Comparison of ENCODE assay signal across 16 cellular contexts in genomic region chr3:123765475-123766166, GRCh38.
A peak's percentile ranks its signal among the peaks of the same experiment; 100 is the strongest.
DNase-seq lines count a peak whose midpoint lies in the region; ATAC-seq, FAIRE-seq and TF ChIP-seq lines count a peak whose summit lies in the region.
"Had no signal": no experiment of that assay in that cellular context is flagged by ENCODE, and none has a peak within 500 bp of the region (broad histone marks: within the 10 kb centered on the region; RNA-seq: fewer than 3 reads in every experiment).

No MANE protein-coding gene starts in this region.

- H3K9me3 ChIP-seq in astrocyte (ENCODE audit: insufficient read depth, low read depth, low read length) (no peaks in the 10 kb centered on the region), osteoblast (ENCODE audit: low read depth, low read length) (no peaks in the 10 kb centered on the region), spleen (no peaks in the 10 kb centered on the region), right atrium auricular region (no peaks in the 10 kb centered on the region)
- H3K9me3 ChIP-seq: upper lobe of right lung had no signal

- no peak for FAIRE-seq in astrocyte (lab: Jason Lieb, UNC)

- H3K27ac Mint-ChIP-seq in astrocyte (ENCODE audit: unreplicated experiment): no peak overlapping the region
- H3K27ac Mint-ChIP-seq: H9, nephron progenitor cell had no signal

- H3K4me3 Mint-ChIP-seq in astrocyte (ENCODE audit: unreplicated experiment): no peak overlapping the region
- H3K4me3 Mint-ChIP-seq: H9, nephron progenitor cell had no signal

- H3K27me3 Mint-ChIP-seq in astrocyte (ENCODE audit: low read depth, unreplicated experiment): no peaks in the 10 kb centered on the region

- no peak overlapping the region for H3K4me3 ChIP-seq in astrocyte (ENCODE audit: insufficient read depth, low read depth, low read length)
- no peak overlapping the region for H3K4me3 ChIP-seq in osteoblast (ENCODE audit: insufficient read depth, low read length)
- no peak overlapping the region for H3K4me3 ChIP-seq in spleen
- no peak overlapping the region for H3K4me3 ChIP-seq in right atrium auricular region
- H3K4me3 ChIP-seq: upper lobe of right lung had no signal

- TF ChIP-seq CTCF in astrocyte (IDR thresholded peaks at IDR 0.05; ENCODE audit: insufficient read depth, low read depth, low read length) (no peak), osteoblast (IDR thresholded peaks at IDR 0.05; ENCODE audit: extremely low read depth, low read depth, low read length) (no peak), spleen (IDR thresholded peaks at IDR 0.05 in 8 of 11, conservative IDR thresholded peaks at IDR 0.05 in 3 of 11) (no peak), right atrium auricular region (IDR thresholded peaks at IDR 0.05) (no peak)

- H3K9me3 Mint-ChIP-seq in astrocyte (ENCODE audit: unreplicated experiment): peaks cover 2% of the 10 kb centered on the region
- H3K9me3 Mint-ChIP-seq: H9, nephron progenitor cell had no signal

- no peak for TF ChIP-seq POLR2A in spleen (IDR thresholded peaks at IDR 0.05)

- intact Hi-C loops in spleen (cut with DNase I; ENCODE audit: low total_unique reads): no loop called here

- no peak overlapping the region for H3K9ac ChIP-seq in astrocyte (ENCODE audit: low read length)

- H3K4me1 ChIP-seq in astrocyte (ENCODE audit: insufficient read depth, low read length): no peaks in the 10 kb centered on the region
- peaks cover 34% of the 10 kb centered on the region for H3K4me1 ChIP-seq in osteoblast (ENCODE audit: insufficient read depth, low read length)
- H3K4me1 ChIP-seq in spleen: peaks cover 0 to 5% (median 0%) of the 10 kb centered on the region in 6 donors
- H3K4me1 ChIP-seq in right atrium auricular region: no peaks in the 10 kb centered on the region

- H2AFZ ChIP-seq in astrocyte (ENCODE audit: low read depth, low read length) (no peak overlapping the region), osteoblast (ENCODE audit: low read length) (no peak overlapping the region)

- H3K27ac ChIP-seq in astrocyte (ENCODE audit: low read depth, low read length): no peak overlapping the region
- peak overlapping the region; percentile 38 for H3K27ac ChIP-seq in osteoblast (ENCODE audit: low read depth, low read length)
- no peak overlapping the region for H3K27ac ChIP-seq in spleen
- no peak overlapping the region for H3K27ac ChIP-seq in right atrium auricular region

- no peaks in the 10 kb centered on the region for H3K79me2 ChIP-seq in astrocyte (ENCODE audit: insufficient read depth, low read length)
- peaks cover 12% of the 10 kb centered on the region for H3K79me2 ChIP-seq in osteoblast (ENCODE audit: insufficient read depth, low read length)

- peaks cover 24% of the 10 kb centered on the region for H3K36me3 Mint-ChIP-seq in astrocyte (ENCODE audit: low read depth, unreplicated experiment)

- DNase-seq in astrocyte (ENCODE audit: low read depth) (peak; percentile 76), osteoblast (ENCODE audit: insufficient read length, low spot score, missing footprints) (no peak), spleen (no peak), NCI-H446 (lab: John Stamatoyannopoulos, UW) (no peak), right atrium auricular region (ENCODE audit: low spot score) (no peak)
- no peak for DNase-seq in activated T-cell treated with anti-CD3 and anti-CD28 coated beads, Interleukin-2, amount 50 U/mL, for 48 hours
- DNase-seq: DMS79; H9; mammary epithelial cell; NCI-H1092; nephron progenitor cell; right cardiac atrium; stimulated activated CD4-positive, alpha-beta T cell treated with anti-CD3 and anti-CD28 coated beads, Interleukin-2, amount 100 ng/mL, for 48 hours; upper lobe of right lung had no signal

- 58 to 75% (median 67%) methylated on average over 4 of the region's 4 CpGs for WGBS in spleen, 5 donors

- H3K27me3 ChIP-seq in astrocyte (ENCODE audit: insufficient read depth, low read length): no peaks in the 10 kb centered on the region
- no peaks in the 10 kb centered on the region for H3K27me3 ChIP-seq in osteoblast (ENCODE audit: insufficient read depth, low read length)
- H3K27me3 ChIP-seq in spleen (replicated peaks in 1 of 7): no peaks in the 10 kb centered on the region
- no peaks in the 10 kb centered on the region for H3K27me3 ChIP-seq in right atrium auricular region
- H3K27me3 ChIP-seq: upper lobe of right lung had no signal

- H4K20me1 ChIP-seq in astrocyte (ENCODE audit: insufficient read depth, low read length): no peaks in the 10 kb centered on the region
- H4K20me1 ChIP-seq in osteoblast (ENCODE audit: insufficient read depth, low read length): no peaks in the 10 kb centered on the region

- peaks cover 9% of the 10 kb centered on the region for H3K36me3 ChIP-seq in astrocyte (ENCODE audit: insufficient read depth, low read length)
- H3K36me3 ChIP-seq in osteoblast (ENCODE audit: insufficient read depth, low read length): peaks cover 23% of the 10 kb centered on the region
- H3K36me3 ChIP-seq in spleen: no peaks in the 10 kb centered on the region
- H3K36me3 ChIP-seq in right atrium auricular region: no peaks in the 10 kb centered on the region
- H3K36me3 ChIP-seq: upper lobe of right lung had no signal

- H3K4me2 ChIP-seq in astrocyte (ENCODE audit: low read length) (no peak overlapping the region), osteoblast (ENCODE audit: insufficient read depth, low read length) (no peak overlapping the region)

- H3K4me1 Mint-ChIP-seq in astrocyte (ENCODE audit: low read depth, unreplicated experiment): peaks cover 10% of the 10 kb centered on the region

- ATAC-seq in GM18873 (IDR thresholded peaks at IDR 0.05; ENCODE audit: low FRiP score, unreplicated experiment): peak; percentile 44
- ATAC-seq in HG03558 (IDR thresholded peaks at IDR 0.05; ENCODE audit: extremely low read depth, unreplicated experiment): peak; percentile 56
